ENCODE assay signal across 8 cellular contexts in the genomic region with DNA sequence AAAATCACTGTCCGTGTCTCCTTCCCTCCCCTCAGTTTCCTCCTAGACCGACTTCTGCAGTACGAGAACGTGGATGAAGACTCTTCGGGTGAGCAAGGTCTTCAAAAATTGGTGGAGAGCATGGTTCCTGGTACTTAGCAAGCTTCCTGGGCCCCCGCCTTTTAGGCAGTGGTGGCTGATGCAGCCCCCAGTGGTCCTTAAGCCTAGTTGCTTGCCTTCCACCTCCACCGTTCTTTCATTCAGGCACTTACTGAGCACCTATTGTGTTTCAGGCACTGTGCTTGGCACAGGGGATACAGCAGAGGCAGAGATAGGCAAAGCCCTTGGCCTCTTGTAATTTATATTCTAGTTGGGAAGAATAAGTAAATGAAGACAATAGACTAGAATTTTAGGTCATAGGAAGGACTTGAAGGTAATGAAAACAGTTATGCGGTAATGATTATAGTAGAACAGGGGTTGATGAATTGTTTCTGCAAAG. TPM values are rescaled to one million over a fixed set of nuclear protein-coding genes. Genes with fewer than 3 reads are reported as not detected.
DNase-seq lines count a peak whose midpoint lies in the region; ATAC-seq and TF ChIP-seq lines count a peak whose summit lies in the region.

No MANE protein-coding gene starts in this region.

- H3K27ac Mint-ChIP-seq in naive thymus-derived CD8-positive, alpha-beta T cell = peak overlapping the region in 9 of 10 donors; percentile 91 to 99 (median 98)

- H3K4me1 ChIP-seq in BLaER1 (peaks cover 75% of the 10 kb centered on the region), Karpas-422 (ENCODE audit: low read length) (peaks cover 34% of the 10 kb centered on the region)

- TF ChIP-seq CTCF in choroid plexus epithelial cell (conservative IDR thresholded peaks at IDR 0.05; ENCODE audit: low read depth, low read length) = no peak

- peaks cover 0 to 37% (median 2%) of the 10 kb centered on the region in 3 donors for H3K36me3 Mint-ChIP-seq in naive thymus-derived CD8-positive, alpha-beta T cell

- POLR2A ChIA-PET in naive thymus-derived CD8-positive, alpha-beta T cell (lab: Charles Lee) = interaction anchor here (0.6 to 4.2 kb wide), 14 partner anchors 7 to 718 kb away, joined by 3 to 39 read pairs (median 4); partner anchors contain the start of genes ALDOA, KCTD13, KIF22 and SEZ6L2

- H3K4me2 ChIP-seq in BLaER1 (peak overlapping the region; percentile 91), Karpas-422 (ENCODE audit: low read depth, low read length, poor library complexity, severe bottlenecking) (peak overlapping the region; percentile 94)

- H3K79me2 ChIP-seq in Karpas-422 (ENCODE audit: low read length) = peaks cover 13% of the 10 kb centered on the region

- H3K9me3 ChIP-seq in BLaER1 (no peaks in the 10 kb centered on the region), Karpas-422 (ENCODE audit: low read length) (no peaks in the 10 kb centered on the region)

- peak overlapping the region; percentile 85; the same call in 1 of the 2 replicates for H2AFZ ChIP-seq in Karpas-422 (ENCODE audit: low read length)

- peak overlapping the region; percentile 96 to 100 (median 97) for H3K4me3 Mint-ChIP-seq in naive thymus-derived CD8-positive, alpha-beta T cell

- no peaks in the 10 kb centered on the region for H3K9me3 Mint-ChIP-seq in naive thymus-derived CD8-positive, alpha-beta T cell

- H3K9ac ChIP-seq in BLaER1 (peak overlapping the region; percentile 98), Karpas-422 (ENCODE audit: low read length) (peak overlapping the region; percentile 96)

- no peaks in the 10 kb centered on the region for H3K27me3 Mint-ChIP-seq in naive thymus-derived CD8-positive, alpha-beta T cell

- H3K27me3 ChIP-seq in BLaER1 (no peaks in the 10 kb centered on the region), Karpas-422 (ENCODE audit: low read length) (no peaks in the 10 kb centered on the region)

- peaks cover 31 to 48% (median 41%) of the 10 kb centered on the region in 4 donors for H3K4me1 Mint-ChIP-seq in naive thymus-derived CD8-positive, alpha-beta T cell

- H4K20me1 ChIP-seq in BLaER1 = peaks cover 17% of the 10 kb centered on the region
- no peaks in the 10 kb centered on the region for H4K20me1 ChIP-seq in Karpas-422 (ENCODE audit: insufficient read depth, low read depth, low read length)

- ATAC-seq in naive thymus-derived CD8-positive, alpha-beta T cell = no peak

- H3K36me3 ChIP-seq in BLaER1 (peaks cover 33% of the 10 kb centered on the region), Karpas-422 (ENCODE audit: insufficient read depth, low read length) (peaks cover 7% of the 10 kb centered on the region; the same call in 1 of the 2 replicates)

- H3K27ac ChIP-seq in BLaER1 (peak overlapping the region; percentile 99), Karpas-422 (ENCODE audit: low read length) (peak overlapping the region; percentile 52)

- H3K4me3 ChIP-seq in BLaER1 (peak overlapping the region; percentile 80), Karpas-422 (ENCODE audit: low read length) (peak overlapping the region; percentile 97), choroid plexus epithelial cell (ENCODE audit: low read depth, low read length) (peak overlapping the region; percentile 87)

- DNase-seq in Karpas-422 = peak; percentile 60
- DNase-seq in choroid plexus epithelial cell (ENCODE audit: low read depth) = no peak
- DNase-seq in naive thymus-derived CD8-positive, alpha-beta T cell = no peak
- DNase-seq in NCI-H146 treated with DMSO at 0.1 percent for 48 hours (lab: John Stamatoyannopoulos, UW; ENCODE audit: unreplicated experiment) = no peak
- DNase-seq in stimulated activated CD4-positive, alpha-beta T cell treated with anti-CD3 and anti-CD28 coated beads, Interleukin-4, amount 100 ng/mL, for 4 hours = no peak
- DNase-seq in iPS-NIHi11 (ENCODE audit: low spot score) = no peak
- DNase-seq in NOMO-1 (lab: John Stamatoyannopoulos, UW; ENCODE audit: unreplicated experiment in 2 of 2) = no peak

- no peaks in the 10 kb centered on the region for H3K9me2 ChIP-seq in Karpas-422 (replicated peaks; ENCODE audit: insufficient read depth, low read length)

RNA-seq across cellular contexts. Expression of gene INO80E, which starts 0.8 kb away (rescaled TPM):
- 67.7 and 94.0 TPM in 2 replicates for total RNA-seq in Karpas-422 (2014; rRNA removed; shearing (Covaris generic); ENCODE audit: low replicate concordance)
- total RNA-seq in naive thymus-derived CD8-positive, alpha-beta T cell = 100 to 1,000 TPM; 107 to 115 TPM
- 1 to 10 TPM; 6.5 to 8.9 (median 7.6) TPM for polyA plus RNA-seq in naive thymus-derived CD8-positive, alpha-beta T cell

RNA-seq across cellular contexts. Expression of gene HIRIP3, which starts 1.4 kb away (rescaled TPM):
- 9.6 and 22.1 TPM in 2 replicates for total RNA-seq in Karpas-422 (2014; rRNA removed; shearing (Covaris generic); ENCODE audit: low replicate concordance)
- 10 to 100 TPM; 15.3 to 16.6 TPM for total RNA-seq in naive thymus-derived CD8-positive, alpha-beta T cell
- polyA plus RNA-seq in naive thymus-derived CD8-positive, alpha-beta T cell = 10 to 100 TPM; 10.6 to 30.1 (median 18.7) TPM

RNA-seq across cellular contexts. Expression of gene DOC2A, which starts 14.0 kb away (rescaled TPM):
- total RNA-seq in Karpas-422 (2014; rRNA removed; shearing (Covaris generic); ENCODE audit: low replicate concordance) = not detected in 2 replicates
- total RNA-seq in naive thymus-derived CD8-positive, alpha-beta T cell = not detected
- polyA plus RNA-seq in naive thymus-derived CD8-positive, alpha-beta T cell = not detected

RNA-seq across cellular contexts. Expression of gene TAOK2, which starts 23.1 kb away (rescaled TPM):
- total RNA-seq in Karpas-422 (2014; rRNA removed; shearing (Covaris generic); ENCODE audit: low replicate concordance) = 21.5 and 30.7 TPM in 2 replicates
- 10 to 100 TPM; 40.8 to 42.6 TPM for total RNA-seq in naive thymus-derived CD8-positive, alpha-beta T cell
- 1 to 10 TPM; 2.6 to 6.6 (median 2.8) TPM for polyA plus RNA-seq in naive thymus-derived CD8-positive, alpha-beta T cell

RNA-seq across cellular contexts. Expression of gene C16orf92, which starts 26.2 kb away (rescaled TPM):
- total RNA-seq in Karpas-422 (2014; rRNA removed; shearing (Covaris generic); ENCODE audit: low replicate concordance) = not detected in 2 replicates
- total RNA-seq in naive thymus-derived CD8-positive, alpha-beta T cell = not detected
- polyA plus RNA-seq in naive thymus-derived CD8-positive, alpha-beta T cell = not detected
